Comparison of ENCODE assay signal across 30 cellular contexts in the genomic region with DNA sequence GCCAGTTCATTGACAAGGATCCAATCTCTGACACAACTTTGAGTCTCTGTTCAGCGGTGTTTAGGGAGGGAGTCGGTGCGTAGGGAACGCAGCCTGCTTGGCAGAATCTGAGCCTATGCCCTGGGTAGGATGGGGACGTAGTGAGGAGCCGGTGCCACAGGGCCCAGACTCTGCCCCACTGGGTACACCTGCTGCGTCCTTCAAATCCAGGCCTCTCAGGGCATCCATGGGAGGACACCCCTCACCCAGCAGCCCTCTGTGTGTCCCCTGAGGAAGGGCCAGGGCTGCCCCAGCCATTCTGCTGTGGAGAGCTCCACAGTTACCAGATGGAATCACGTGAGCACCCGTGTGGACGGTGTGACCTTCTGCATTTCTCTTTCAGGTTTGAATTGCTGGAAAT.
"Had no signal": no experiment of that assay in that cellular context is flagged by ENCODE, and none has a peak within 500 bp of the region (broad histone marks: within the 10 kb centered on the region; RNA-seq: fewer than 3 reads in every experiment).

No MANE protein-coding gene starts in this region.

- H3K36me3 ChIP-seq: brain microvascular endothelial cell had no signal

- DNase-seq: activated B cell treated with CpG ODN at 0.5 μM for 24 hours; activated CD4-positive, alpha-beta T cell treated with anti-CD3 and anti-CD28 coated beads for 48 hours; activated CD4-positive, alpha-beta T cell treated with anti-CD3 and anti-CD28 coated beads, Interleukin-2, amount 50 U/mL, for 1 hour; activated CD4-positive, alpha-beta T cell treated with anti-CD3 and anti-CD28 coated beads, Interleukin-2, amount 50 U/mL, for 48 hours; activated CD8-positive, alpha-beta memory T cell treated with anti-CD3 and anti-CD28 coated beads for 24 hours; activated CD8-positive, alpha-beta T cell treated with anti-CD3 and anti-CD28 coated beads for 36 hours; activated effector memory CD4-positive, alpha-beta T cell treated with Interleukin-2 at 50 U/mL for 16 hours; activated gamma-delta T cell treated with Interleukin-2 at 50 U/mL for 16 hours; activated naive CD4-positive, alpha-beta T cell treated with anti-CD3 and anti-CD28 coated beads, Interleukin-2, amount 50 U/mL, for 16 hours; activated naive CD4-positive, alpha-beta T cell treated with Interleukin-2 at 50 U/mL for 16 hours; activated T-cell treated with anti-CD3 and anti-CD28 coated beads, Interleukin-2, amount 50 U/mL, for 4 hours; amniotic stem cell; anterior cingulate cortex; brain microvascular endothelial cell; caudate nucleus; cortex of kidney; dermis blood vessel endothelial cell; effector CD4-positive, alpha-beta T cell; effector memory CD8-positive, alpha-beta T cell; esophagus squamous epithelium; foreskin melanocyte; T-helper 1 cell; T-helper 17 cell; T1000; WERI-Rb-1 had no signal

- H3K27ac ChIP-seq: brain microvascular endothelial cell, epithelial cell of prostate, esophagus squamous epithelium, gastroesophageal sphincter, WERI-Rb-1 had no signal

- H3K4me3 ChIP-seq: esophagus squamous epithelium, gastroesophageal sphincter had no signal

- H3K27me3 Mint-ChIP-seq: activated B cell treated with CpG ODN at 0.5 μM for 24 hours; activated CD8-positive, alpha-beta T cell treated with anti-CD3 and anti-CD28 coated beads for 36 hours; activated naive CD8-positive, alpha-beta T cell; activated T-helper 17 cell treated with anti-CD3 and anti-CD28 coated beads, Interleukin-2, amount 50 U/mL, for 72 hours; effector memory CD8-positive, alpha-beta T cell; T-helper 17 cell had no signal

- H3K4me3 Mint-ChIP-seq: activated B cell treated with CpG ODN at 0.5 μM for 24 hours; activated CD8-positive, alpha-beta T cell treated with anti-CD3 and anti-CD28 coated beads for 36 hours; activated naive CD8-positive, alpha-beta T cell; activated T-cell treated with anti-CD3 and anti-CD28 coated beads, Interleukin-2, amount 50 U/mL, for 4 hours; activated T-helper 17 cell treated with anti-CD3 and anti-CD28 coated beads, Interleukin-2, amount 50 U/mL, for 72 hours; effector memory CD8-positive, alpha-beta T cell; T-helper 17 cell; T-helper 2 cell treated with Interferon-gamma antibody and Interleukin-4, amounts not matched to agents 5 μg/mL and 100 μg/mL, for 36 hours had no signal

- H3K4me1 ChIP-seq: esophagus squamous epithelium had no signal

- H3K9me3 Mint-ChIP-seq: activated B cell treated with CpG ODN at 0.5 μM for 24 hours; activated CD8-positive, alpha-beta T cell treated with anti-CD3 and anti-CD28 coated beads for 36 hours; activated T-cell treated with anti-CD3 and anti-CD28 coated beads, Interleukin-2, amount 50 U/mL, for 4 hours; activated T-helper 17 cell treated with anti-CD3 and anti-CD28 coated beads, Interleukin-2, amount 50 U/mL, for 72 hours; effector memory CD8-positive, alpha-beta T cell; T-helper 2 cell treated with Interferon-gamma antibody and Interleukin-4, amounts not matched to agents 5 μg/mL and 100 μg/mL, for 36 hours had no signal

- H3K27ac Mint-ChIP-seq: activated B cell treated with CpG ODN at 0.5 μM for 24 hours; activated CD8-positive, alpha-beta T cell treated with anti-CD3 and anti-CD28 coated beads for 36 hours; activated naive CD8-positive, alpha-beta T cell; activated T-helper 17 cell treated with anti-CD3 and anti-CD28 coated beads, Interleukin-2, amount 50 U/mL, for 72 hours; effector memory CD8-positive, alpha-beta T cell; T-helper 17 cell; T-helper 2 cell treated with Interferon-gamma antibody and Interleukin-4, amounts not matched to agents 5 μg/mL and 100 μg/mL, for 36 hours had no signal

- H3K9me3 ChIP-seq: esophagus squamous epithelium, gastroesophageal sphincter had no signal

- H3K27me3 ChIP-seq: brain microvascular endothelial cell, esophagus squamous epithelium, gastroesophageal sphincter had no signal

- H3K4me1 Mint-ChIP-seq: activated B cell treated with CpG ODN at 0.5 μM for 24 hours; activated T-helper 17 cell treated with anti-CD3 and anti-CD28 coated beads, Interleukin-2, amount 50 U/mL, for 72 hours; T-helper 17 cell had no signal
